ENCODE assay signal across 8 cellular contexts in the genomic region with DNA sequence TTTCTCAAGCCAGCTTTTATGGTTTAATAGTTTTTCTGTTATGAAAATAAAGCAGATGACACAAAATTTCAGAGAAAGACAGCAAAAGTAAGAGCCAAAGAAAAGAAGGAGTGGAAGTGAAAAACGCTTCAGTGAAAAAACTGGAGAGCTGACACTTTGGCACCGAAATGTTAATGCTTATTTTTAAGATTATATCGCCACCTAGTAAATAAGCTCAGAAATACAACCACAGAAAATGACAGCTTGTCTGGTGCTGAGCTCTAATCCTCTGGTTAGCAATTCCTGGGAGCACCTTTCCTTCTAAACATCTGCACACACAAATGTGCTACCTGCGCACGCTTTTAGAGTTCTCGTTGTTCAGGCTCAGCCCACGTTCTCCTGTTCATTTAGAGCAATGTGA.
DNase-seq lines count a peak whose midpoint lies in the region; ATAC-seq, FAIRE-seq and TF ChIP-seq lines count a peak whose summit lies in the region.

No MANE protein-coding gene starts in this region.

- TF ChIP-seq POLR2A in upper lobe of left lung (IDR thresholded peaks at IDR 0.05): no peak

- WGBS in upper lobe of left lung, 2 donors: 23 to 28% methylated on average over 7 of the region's 7 CpGs

- CTCF ChIA-PET in activated CD8-positive, alpha-beta memory T cell treated with anti-CD3 and anti-CD28 coated beads, Interleukin-2, amount 10 ng/mL, durations not matched to agents 7 days and 5 days (lab: Charles Lee): interaction anchor here (0.9 to 7.7 kb wide), 8 partner anchors 9 to 767 kb away, joined by 3 to 90 read pairs (median 4); no protein-coding TSS in a partner anchor

- H3K27ac Mint-ChIP-seq in activated CD8-positive, alpha-beta memory T cell treated with anti-CD3 and anti-CD28 coated beads, Interleukin-2, amount 10 ng/mL, durations not matched to agents 7 days and 5 days: no peak overlapping the region

- H3K9me3 ChIP-seq in kidney (ENCODE audit: control insufficient read depth in 1 of 2, low read length in 2 of 2) (no peaks in the 10 kb centered on the region), upper lobe of left lung (no peaks in the 10 kb centered on the region)

- H3K4me3 Mint-ChIP-seq in activated CD8-positive, alpha-beta memory T cell treated with anti-CD3 and anti-CD28 coated beads, Interleukin-2, amount 10 ng/mL, durations not matched to agents 7 days and 5 days: no peak overlapping the region

- intact Hi-C loops in kidney (cut with DNase I): no loop called here

- DNase-seq in activated CD8-positive, alpha-beta memory T cell treated with anti-CD3 and anti-CD28 coated beads, Interleukin-2, amount 10 ng/mL, durations not matched to agents 7 days and 5 days: no peak
- no peak for DNase-seq in activated CD8-positive, alpha-beta memory T cell treated with anti-CD3 and anti-CD28 coated beads, Interleukin-2, amount 50 U/mL, for 48 hours
- DNase-seq in NCI-H2227 (lab: John Stamatoyannopoulos, UW; ENCODE audit: unreplicated experiment) (peak; percentile 67), astrocyte of the spinal cord (ENCODE audit: low read depth, low spot score) (peak; percentile 54), kidney (no peak), upper lobe of left lung (no peak)

- peaks cover 8% of the 10 kb centered on the region for H3K27me3 Mint-ChIP-seq in activated CD8-positive, alpha-beta memory T cell treated with anti-CD3 and anti-CD28 coated beads, Interleukin-2, amount 10 ng/mL, durations not matched to agents 7 days and 5 days

- H3K27ac ChIP-seq in kidney (ENCODE audit: low read depth in 2 of 2, low read length in 2 of 2) (no peak overlapping the region), upper lobe of left lung (no peak overlapping the region)

- no peak overlapping the region for H3K4me3 ChIP-seq in astrocyte of the spinal cord (ENCODE audit: low read depth, low read length)
- H3K4me3 ChIP-seq in kidney (ENCODE audit: low read length in 2 of 2): no peak overlapping the region
- no peak overlapping the region for H3K4me3 ChIP-seq in upper lobe of left lung

- no peaks in the 10 kb centered on the region for H3K36me3 Mint-ChIP-seq in activated CD8-positive, alpha-beta memory T cell treated with anti-CD3 and anti-CD28 coated beads, Interleukin-2, amount 10 ng/mL, durations not matched to agents 7 days and 5 days

- peak; percentile 74 for FAIRE-seq in kidney (lab: Jason Lieb, UNC)

- H3K9me3 Mint-ChIP-seq in activated CD8-positive, alpha-beta memory T cell treated with anti-CD3 and anti-CD28 coated beads, Interleukin-2, amount 10 ng/mL, durations not matched to agents 7 days and 5 days (ENCODE audit: low read depth): no peaks in the 10 kb centered on the region

- peaks cover 3% of the 10 kb centered on the region for H3K4me1 Mint-ChIP-seq in activated CD8-positive, alpha-beta memory T cell treated with anti-CD3 and anti-CD28 coated beads, Interleukin-2, amount 10 ng/mL, durations not matched to agents 7 days and 5 days

- TF ChIP-seq EP300 in upper lobe of left lung (IDR thresholded peaks at IDR 0.05): no peak

- TF ChIP-seq CTCF in astrocyte of the spinal cord (IDR thresholded peaks at IDR 0.05; ENCODE audit: low read depth, low read length): peak; percentile 46
- peak; percentile 24 for TF ChIP-seq CTCF in kidney (IDR thresholded peaks at IDR 0.05; ENCODE audit: borderline replicate concordance, extremely low read depth, insufficient read depth)
- peak; percentile 10 to 46 (median 34) for TF ChIP-seq CTCF in upper lobe of left lung (IDR thresholded peaks at IDR 0.05)

- H3K4me1 ChIP-seq in kidney (ENCODE audit: control insufficient read depth in 1 of 2, insufficient read depth in 1 of 2, low read depth in 1 of 2, low read length in 2 of 2): no peaks in the 10 kb centered on the region
- H3K4me1 ChIP-seq in upper lobe of left lung: no peaks in the 10 kb centered on the region

- in situ Hi-C loops in astrocyte of the spinal cord (cut with HindIII; ENCODE audit: low sequenced_read_pairs): no loop called here

- H3K9ac ChIP-seq in kidney (ENCODE audit: low read length in 2 of 2): no peak overlapping the region

- peak; percentile 42 for ATAC-seq in activated CD8-positive, alpha-beta memory T cell treated with anti-CD3 and anti-CD28 coated beads, Interleukin-2, amount 10 ng/mL, durations not matched to agents 7 days and 5 days
- ATAC-seq in HG02763 (IDR thresholded peaks at IDR 0.05; ENCODE audit: unreplicated experiment): peak; percentile 63
- ATAC-seq in upper lobe of left lung (ENCODE audit: low FRiP score in 2 of 2): peak in 1 of 2 donors; percentile 68
- no peak for ATAC-seq in HG03045 (IDR thresholded peaks at IDR 0.05; ENCODE audit: unreplicated experiment)

- H3K27me3 ChIP-seq in upper lobe of left lung: no peaks in the 10 kb centered on the region

- H3K36me3 ChIP-seq in kidney (ENCODE audit: control insufficient read depth in 1 of 2, insufficient read depth in 2 of 2, low read length in 2 of 2): no peaks in the 10 kb centered on the region
- no peaks in the 10 kb centered on the region for H3K36me3 ChIP-seq in upper lobe of left lung

Comparison
In these comparisons a context has a peak if more than half of its experiments do, and no peak if none do; other contexts are left out.
1. DNase-seq: peak in NCI-H2227 (single experiment) and astrocyte of the spinal cord (single experiment); none in activated CD8-positive, alpha-beta memory T cell treated with anti-CD3 and anti-CD28 coated beads, Interleukin-2, amount 10 ng/mL, durations not matched to agents 7 days and 5 days (single experiment), activated CD8-positive, alpha-beta memory T cell treated with anti-CD3 and anti-CD28 coated beads, Interleukin-2, amount 50 U/mL, for 48 hours (single experiment), kidney (single experiment) and upper lobe of left lung (0 of 2).
2. Peak in every context shown above with its lines, with median percentiles within 50 percentile points of each other: CTCF ChIP-seq.